ENCODE assay signal across 1 cellular context in the genomic region with DNA sequence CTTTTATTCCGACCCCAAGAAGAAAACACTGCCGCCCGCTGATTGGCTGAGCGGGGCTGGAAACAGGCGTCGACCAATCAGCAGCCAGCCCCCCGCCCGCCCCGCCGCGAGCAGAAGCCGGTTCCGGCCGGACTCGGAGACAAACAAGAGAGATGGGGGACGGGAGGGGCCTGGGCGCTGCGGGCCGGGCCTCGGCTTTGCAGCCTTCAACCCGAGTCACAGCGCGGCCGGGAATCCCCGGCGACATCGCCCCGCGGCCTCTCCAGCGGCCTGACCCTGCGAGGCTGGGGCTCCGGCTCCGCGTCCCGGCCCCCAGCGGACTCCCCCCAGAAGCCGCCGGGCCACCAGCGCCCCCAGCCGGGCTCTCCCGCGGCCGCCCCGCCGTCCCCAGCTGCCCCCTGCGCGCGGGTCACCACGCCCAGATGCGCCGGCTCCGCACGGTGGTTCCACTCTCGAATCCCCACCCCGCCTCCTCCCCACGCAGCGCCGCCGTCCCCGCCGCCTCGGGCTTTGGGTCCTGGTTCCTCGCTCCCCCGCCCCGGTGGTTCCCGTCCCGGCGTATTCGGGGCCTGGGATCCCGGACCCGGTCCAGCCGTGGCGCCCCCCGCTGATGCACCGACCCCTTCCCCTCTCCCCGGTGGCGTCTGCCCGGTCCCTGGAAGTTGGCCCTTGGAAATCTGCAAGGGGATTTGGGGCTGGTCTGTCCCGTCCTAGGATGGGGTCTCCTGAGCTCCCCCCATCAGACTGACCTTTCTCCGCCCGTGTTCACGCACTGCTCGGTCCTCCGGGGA.
TF ChIP-seq lines count a peak whose summit lies in the region.

No MANE protein-coding gene starts in this region.

TF ChIP-seq in HepG2, 621 proteins besides CTCF, POLR2A, EP300 and RAD21 (continued from another document and continues in another):
- TF ChIP-seq, protein P1, sequence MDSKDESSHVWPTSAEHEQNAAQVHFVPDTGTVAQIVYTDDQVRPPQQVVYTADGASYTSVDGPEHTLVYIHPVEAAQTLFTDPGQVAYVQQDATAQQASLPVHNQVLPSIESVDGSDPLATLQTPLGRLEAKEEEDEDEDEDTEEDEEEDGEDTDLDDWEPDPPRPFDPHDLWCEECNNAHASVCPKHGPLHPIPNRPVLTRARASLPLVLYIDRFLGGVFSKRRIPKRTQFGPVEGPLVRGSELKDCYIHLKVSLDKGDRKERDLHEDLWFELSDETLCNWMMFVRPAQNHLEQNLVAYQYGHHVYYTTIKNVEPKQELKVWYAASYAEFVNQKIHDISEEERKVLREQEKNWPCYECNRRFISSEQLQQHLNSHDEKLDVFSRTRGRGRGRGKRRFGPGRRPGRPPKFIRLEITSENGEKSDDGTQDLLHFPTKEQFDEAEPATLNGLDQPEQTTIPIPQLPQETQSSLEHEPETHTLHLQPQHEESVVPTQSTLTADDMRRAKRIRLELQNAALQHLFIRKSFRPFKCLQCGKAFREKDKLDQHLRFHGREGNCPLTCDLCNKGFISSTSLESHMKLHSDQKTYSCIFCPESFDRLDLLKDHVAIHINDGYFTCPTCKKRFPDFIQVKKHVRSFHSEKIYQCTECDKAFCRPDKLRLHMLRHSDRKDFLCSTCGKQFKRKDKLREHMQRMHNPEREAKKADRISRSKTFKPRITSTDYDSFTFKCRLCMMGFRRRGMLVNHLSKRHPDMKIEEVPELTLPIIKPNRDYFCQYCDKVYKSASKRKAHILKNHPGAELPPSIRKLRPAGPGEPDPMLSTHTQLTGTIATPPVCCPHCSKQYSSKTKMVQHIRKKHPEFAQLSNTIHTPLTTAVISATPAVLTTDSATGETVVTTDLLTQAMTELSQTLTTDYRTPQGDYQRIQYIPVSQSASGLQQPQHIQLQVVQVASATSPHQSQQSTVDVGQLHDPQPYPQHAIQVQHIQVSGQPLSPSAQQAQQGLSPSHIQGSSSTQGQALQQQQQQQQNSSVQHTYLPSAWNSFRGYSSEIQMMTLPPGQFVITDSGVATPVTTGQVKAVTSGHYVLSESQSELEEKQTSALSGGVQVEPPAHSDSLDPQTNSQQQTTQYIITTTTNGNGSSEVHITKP (CRISPR knock-in tag; IDR thresholded peaks at IDR 0.05; ENCODE audit: low read depth), result 0 out of 2 replicates have a peak, but pooled peaks have one; percentile 45
- TF ChIP-seq ZNF557 (CRISPR knock-in tag; IDR thresholded peaks at IDR 0.05) (no peak), MAZ (IDR thresholded peaks at IDR 0.05; ENCODE audit: borderline replicate concordance, low read depth, low read length) (peak; percentile 59), MAZ (CRISPR knock-in tag; IDR thresholded peaks at IDR 0.05; ENCODE audit: low read depth) (peak; percentile 48; the same call in 1 of the 2 replicates), TOPORS (CRISPR knock-in tag; IDR thresholded peaks at IDR 0.05) (no peak), RELA (CRISPR knock-in tag; IDR thresholded peaks at IDR 0.05) (no peak), ESRRA (CRISPR knock-in tag; IDR thresholded peaks at IDR 0.05; ENCODE audit: low read depth) (0 out of 2 replicates have a peak, but pooled peaks have one; percentile 23), FOSL1 (CRISPR knock-in tag; IDR thresholded peaks at IDR 0.05; ENCODE audit: borderline replicate concordance) (no peak), SNRNP70 (IDR thresholded peaks at IDR 0.05; ENCODE audit: low read depth, low read length) (no peak), ZNF550 (CRISPR knock-in tag; IDR thresholded peaks at IDR 0.05; ENCODE audit: borderline replicate concordance) (no peak), ZFP82 (CRISPR knock-in tag; IDR thresholded peaks at IDR 0.05; ENCODE audit: borderline replicate concordance) (peak; percentile 83; the same call in 1 of the 2 replicates), PRPF4 (IDR thresholded peaks at IDR 0.05; ENCODE audit: low read depth, low read length, poor library complexity, severe bottlenecking) (no peak), ZNF878 (CRISPR knock-in tag; IDR thresholded peaks at IDR 0.05) (0 out of 2 replicates have a peak, but pooled peaks have one; percentile 5), SUZ12 (IDR thresholded peaks at IDR 0.05; ENCODE audit: low read depth, low read length) (no peak), ZNF143 (CRISPR knock-in tag; IDR thresholded peaks at IDR 0.05) (no peak), ZNF569 (CRISPR knock-in tag; IDR thresholded peaks at IDR 0.05; ENCODE audit: borderline replicate concordance) (no peak), ZFP36L1 (CRISPR knock-in tag; IDR thresholded peaks at IDR 0.05) (no peak), ZNF598 (CRISPR knock-in tag; IDR thresholded peaks at IDR 0.05; ENCODE audit: borderline replicate concordance) (no peak), CREB1 (IDR thresholded peaks at IDR 0.05) (no peak), CREB1 (CRISPR knock-in tag; IDR thresholded peaks at IDR 0.05) (no peak), ZNF224 (CRISPR knock-in tag; IDR thresholded peaks at IDR 0.05) (0 out of 2 replicates have a peak, but pooled peaks have one; percentile 17), RCOR2 (CRISPR knock-in tag; IDR thresholded peaks at IDR 0.05) (no peak), THYN1 (CRISPR knock-in tag; IDR thresholded peaks at IDR 0.05; ENCODE audit: borderline replicate concordance, low read depth) (no peak), DMAP1 (CRISPR knock-in tag; IDR thresholded peaks at IDR 0.05) (0 out of 2 replicates have a peak, but pooled peaks have one; percentile 7), HNRNPUL1 (IDR thresholded peaks at IDR 0.05; ENCODE audit: low read depth, low read length) (no peak), KDM2A (CRISPR knock-in tag; IDR thresholded peaks at IDR 0.05; ENCODE audit: borderline replicate concordance, low read depth) (no peak), ZNF564 (CRISPR knock-in tag; IDR thresholded peaks at IDR 0.05) (no peak), GABPA (IDR thresholded peaks at IDR 0.05; ENCODE audit: low read depth, low read length) (no peak), GABPA (CRISPR knock-in tag; IDR thresholded peaks at IDR 0.05; ENCODE audit: low read depth) (peak; percentile 64), ZNF468 (CRISPR knock-in tag; IDR thresholded peaks at IDR 0.05) (no peak), NR2F1 (CRISPR knock-in tag; IDR thresholded peaks at IDR 0.05) (no peak)
- TF ChIP-seq, protein P2, sequence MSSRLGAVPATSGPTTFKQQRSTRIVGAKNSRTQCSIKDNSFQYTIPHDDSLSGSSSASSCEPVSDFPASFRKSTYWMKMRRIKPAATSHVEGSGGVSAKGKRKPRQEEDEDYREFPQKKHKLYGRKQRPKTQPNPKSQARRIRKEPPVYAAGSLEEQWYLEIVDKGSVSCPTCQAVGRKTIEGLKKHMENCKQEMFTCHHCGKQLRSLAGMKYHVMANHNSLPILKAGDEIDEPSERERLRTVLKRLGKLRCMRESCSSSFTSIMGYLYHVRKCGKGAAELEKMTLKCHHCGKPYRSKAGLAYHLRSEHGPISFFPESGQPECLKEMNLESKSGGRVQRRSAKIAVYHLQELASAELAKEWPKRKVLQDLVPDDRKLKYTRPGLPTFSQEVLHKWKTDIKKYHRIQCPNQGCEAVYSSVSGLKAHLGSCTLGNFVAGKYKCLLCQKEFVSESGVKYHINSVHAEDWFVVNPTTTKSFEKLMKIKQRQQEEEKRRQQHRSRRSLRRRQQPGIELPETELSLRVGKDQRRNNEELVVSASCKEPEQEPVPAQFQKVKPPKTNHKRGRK (CRISPR knock-in tag; IDR thresholded peaks at IDR 0.05), result no peak
- TF ChIP-seq, protein P3, sequence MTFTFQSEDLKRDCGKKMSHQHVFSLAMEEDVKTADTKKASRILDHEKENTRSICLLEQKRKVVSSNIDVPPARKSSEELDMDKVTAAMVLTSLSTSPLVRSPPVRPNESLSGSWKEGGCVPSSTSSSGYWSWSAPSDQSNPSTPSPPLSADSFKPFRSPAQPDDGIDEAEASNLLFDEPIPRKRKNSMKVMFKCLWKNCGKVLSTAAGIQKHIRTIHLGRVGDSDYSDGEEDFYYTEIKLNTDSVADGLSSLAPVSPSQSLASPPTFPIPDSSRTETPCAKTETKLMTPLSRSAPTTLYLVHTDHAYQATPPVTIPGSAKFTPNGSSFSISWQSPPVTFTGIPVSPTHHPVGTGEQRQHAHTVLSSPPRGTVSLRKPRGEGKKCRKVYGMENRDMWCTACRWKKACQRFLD (CRISPR knock-in tag; IDR thresholded peaks at IDR 0.05; ENCODE audit: borderline replicate concordance), result no peak
- TF ChIP-seq, protein P4, sequence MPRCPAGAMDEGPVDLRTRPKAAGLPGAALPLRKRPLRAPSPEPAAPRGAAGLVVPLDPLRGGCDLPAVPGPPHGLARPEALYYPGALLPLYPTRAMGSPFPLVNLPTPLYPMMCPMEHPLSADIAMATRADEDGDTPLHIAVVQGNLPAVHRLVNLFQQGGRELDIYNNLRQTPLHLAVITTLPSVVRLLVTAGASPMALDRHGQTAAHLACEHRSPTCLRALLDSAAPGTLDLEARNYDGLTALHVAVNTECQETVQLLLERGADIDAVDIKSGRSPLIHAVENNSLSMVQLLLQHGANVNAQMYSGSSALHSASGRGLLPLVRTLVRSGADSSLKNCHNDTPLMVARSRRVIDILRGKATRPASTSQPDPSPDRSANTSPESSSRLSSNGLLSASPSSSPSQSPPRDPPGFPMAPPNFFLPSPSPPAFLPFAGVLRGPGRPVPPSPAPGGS (CRISPR knock-in tag; IDR thresholded peaks at IDR 0.05), result no peak
- TF ChIP-seq, protein P5, sequence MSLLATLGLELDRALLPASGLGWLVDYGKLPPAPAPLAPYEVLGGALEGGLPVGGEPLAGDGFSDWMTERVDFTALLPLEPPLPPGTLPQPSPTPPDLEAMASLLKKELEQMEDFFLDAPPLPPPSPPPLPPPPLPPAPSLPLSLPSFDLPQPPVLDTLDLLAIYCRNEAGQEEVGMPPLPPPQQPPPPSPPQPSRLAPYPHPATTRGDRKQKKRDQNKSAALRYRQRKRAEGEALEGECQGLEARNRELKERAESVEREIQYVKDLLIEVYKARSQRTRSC (CRISPR knock-in tag; IDR thresholded peaks at IDR 0.05; ENCODE audit: low read depth), result no peak
- TF ChIP-seq, protein P6, sequence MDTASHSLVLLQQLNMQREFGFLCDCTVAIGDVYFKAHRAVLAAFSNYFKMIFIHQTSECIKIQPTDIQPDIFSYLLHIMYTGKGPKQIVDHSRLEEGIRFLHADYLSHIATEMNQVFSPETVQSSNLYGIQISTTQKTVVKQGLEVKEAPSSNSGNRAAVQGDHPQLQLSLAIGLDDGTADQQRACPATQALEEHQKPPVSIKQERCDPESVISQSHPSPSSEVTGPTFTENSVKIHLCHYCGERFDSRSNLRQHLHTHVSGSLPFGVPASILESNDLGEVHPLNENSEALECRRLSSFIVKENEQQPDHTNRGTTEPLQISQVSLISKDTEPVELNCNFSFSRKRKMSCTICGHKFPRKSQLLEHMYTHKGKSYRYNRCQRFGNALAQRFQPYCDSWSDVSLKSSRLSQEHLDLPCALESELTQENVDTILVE (CRISPR knock-in tag; IDR thresholded peaks at IDR 0.05), result peak; percentile 76
- TF ChIP-seq, protein P7, sequence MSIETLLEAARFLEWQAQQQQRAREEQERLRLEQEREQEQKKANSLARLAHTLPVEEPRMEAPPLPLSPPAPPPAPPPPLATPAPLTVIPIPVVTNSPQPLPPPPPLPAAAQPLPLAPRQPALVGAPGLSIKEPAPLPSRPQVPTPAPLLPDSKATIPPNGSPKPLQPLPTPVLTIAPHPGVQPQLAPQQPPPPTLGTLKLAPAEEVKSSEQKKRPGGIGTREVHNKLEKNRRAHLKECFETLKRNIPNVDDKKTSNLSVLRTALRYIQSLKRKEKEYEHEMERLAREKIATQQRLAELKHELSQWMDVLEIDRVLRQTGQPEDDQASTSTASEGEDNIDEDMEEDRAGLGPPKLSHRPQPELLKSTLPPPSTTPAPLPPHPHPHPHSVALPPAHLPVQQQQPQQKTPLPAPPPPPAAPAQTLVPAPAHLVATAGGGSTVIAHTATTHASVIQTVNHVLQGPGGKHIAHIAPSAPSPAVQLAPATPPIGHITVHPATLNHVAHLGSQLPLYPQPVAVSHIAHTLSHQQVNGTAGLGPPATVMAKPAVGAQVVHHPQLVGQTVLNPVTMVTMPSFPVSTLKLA (IDR thresholded peaks at IDR 0.05), result no peak
- TF ChIP-seq, protein P8, sequence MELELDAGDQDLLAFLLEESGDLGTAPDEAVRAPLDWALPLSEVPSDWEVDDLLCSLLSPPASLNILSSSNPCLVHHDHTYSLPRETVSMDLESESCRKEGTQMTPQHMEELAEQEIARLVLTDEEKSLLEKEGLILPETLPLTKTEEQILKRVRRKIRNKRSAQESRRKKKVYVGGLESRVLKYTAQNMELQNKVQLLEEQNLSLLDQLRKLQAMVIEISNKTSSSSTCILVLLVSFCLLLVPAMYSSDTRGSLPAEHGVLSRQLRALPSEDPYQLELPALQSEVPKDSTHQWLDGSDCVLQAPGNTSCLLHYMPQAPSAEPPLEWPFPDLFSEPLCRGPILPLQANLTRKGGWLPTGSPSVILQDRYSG (CRISPR knock-in tag; IDR thresholded peaks at IDR 0.05), result no peak
- TF ChIP-seq, protein P9, sequence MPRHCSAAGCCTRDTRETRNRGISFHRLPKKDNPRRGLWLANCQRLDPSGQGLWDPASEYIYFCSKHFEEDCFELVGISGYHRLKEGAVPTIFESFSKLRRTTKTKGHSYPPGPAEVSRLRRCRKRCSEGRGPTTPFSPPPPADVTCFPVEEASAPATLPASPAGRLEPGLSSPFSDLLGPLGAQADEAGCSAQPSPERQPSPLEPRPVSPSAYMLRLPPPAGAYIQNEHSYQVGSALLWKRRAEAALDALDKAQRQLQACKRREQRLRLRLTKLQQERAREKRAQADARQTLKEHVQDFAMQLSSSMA (CRISPR knock-in tag; IDR thresholded peaks at IDR 0.05), result no peak
- TF ChIP-seq, protein P10, sequence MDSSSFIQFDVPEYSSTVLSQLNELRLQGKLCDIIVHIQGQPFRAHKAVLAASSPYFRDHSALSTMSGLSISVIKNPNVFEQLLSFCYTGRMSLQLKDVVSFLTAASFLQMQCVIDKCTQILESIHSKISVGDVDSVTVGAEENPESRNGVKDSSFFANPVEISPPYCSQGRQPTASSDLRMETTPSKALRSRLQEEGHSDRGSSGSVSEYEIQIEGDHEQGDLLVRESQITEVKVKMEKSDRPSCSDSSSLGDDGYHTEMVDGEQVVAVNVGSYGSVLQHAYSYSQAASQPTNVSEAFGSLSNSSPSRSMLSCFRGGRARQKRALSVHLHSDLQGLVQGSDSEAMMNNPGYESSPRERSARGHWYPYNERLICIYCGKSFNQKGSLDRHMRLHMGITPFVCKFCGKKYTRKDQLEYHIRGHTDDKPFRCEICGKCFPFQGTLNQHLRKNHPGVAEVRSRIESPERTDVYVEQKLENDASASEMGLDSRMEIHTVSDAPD (CRISPR knock-in tag; IDR thresholded peaks at IDR 0.05), result no peak
- TF ChIP-seq, protein P11, sequence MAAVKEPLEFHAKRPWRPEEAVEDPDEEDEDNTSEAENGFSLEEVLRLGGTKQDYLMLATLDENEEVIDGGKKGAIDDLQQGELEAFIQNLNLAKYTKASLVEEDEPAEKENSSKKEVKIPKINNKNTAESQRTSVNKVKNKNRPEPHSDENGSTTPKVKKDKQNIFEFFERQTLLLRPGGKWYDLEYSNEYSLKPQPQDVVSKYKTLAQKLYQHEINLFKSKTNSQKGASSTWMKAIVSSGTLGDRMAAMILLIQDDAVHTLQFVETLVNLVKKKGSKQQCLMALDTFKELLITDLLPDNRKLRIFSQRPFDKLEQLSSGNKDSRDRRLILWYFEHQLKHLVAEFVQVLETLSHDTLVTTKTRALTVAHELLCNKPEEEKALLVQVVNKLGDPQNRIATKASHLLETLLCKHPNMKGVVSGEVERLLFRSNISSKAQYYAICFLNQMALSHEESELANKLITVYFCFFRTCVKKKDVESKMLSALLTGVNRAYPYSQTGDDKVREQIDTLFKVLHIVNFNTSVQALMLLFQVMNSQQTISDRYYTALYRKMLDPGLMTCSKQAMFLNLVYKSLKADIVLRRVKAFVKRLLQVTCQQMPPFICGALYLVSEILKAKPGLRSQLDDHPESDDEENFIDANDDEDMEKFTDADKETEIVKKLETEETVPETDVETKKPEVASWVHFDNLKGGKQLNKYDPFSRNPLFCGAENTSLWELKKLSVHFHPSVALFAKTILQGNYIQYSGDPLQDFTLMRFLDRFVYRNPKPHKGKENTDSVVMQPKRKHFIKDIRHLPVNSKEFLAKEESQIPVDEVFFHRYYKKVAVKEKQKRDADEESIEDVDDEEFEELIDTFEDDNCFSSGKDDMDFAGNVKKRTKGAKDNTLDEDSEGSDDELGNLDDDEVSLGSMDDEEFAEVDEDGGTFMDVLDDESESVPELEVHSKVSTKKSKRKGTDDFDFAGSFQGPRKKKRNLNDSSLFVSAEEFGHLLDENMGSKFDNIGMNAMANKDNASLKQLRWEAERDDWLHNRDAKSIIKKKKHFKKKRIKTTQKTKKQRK (IDR thresholded peaks at IDR 0.05; ENCODE audit: low read length), result no peak
